Comparison of ENCODE assay signal across 8 cellular contexts in the genomic region with DNA sequence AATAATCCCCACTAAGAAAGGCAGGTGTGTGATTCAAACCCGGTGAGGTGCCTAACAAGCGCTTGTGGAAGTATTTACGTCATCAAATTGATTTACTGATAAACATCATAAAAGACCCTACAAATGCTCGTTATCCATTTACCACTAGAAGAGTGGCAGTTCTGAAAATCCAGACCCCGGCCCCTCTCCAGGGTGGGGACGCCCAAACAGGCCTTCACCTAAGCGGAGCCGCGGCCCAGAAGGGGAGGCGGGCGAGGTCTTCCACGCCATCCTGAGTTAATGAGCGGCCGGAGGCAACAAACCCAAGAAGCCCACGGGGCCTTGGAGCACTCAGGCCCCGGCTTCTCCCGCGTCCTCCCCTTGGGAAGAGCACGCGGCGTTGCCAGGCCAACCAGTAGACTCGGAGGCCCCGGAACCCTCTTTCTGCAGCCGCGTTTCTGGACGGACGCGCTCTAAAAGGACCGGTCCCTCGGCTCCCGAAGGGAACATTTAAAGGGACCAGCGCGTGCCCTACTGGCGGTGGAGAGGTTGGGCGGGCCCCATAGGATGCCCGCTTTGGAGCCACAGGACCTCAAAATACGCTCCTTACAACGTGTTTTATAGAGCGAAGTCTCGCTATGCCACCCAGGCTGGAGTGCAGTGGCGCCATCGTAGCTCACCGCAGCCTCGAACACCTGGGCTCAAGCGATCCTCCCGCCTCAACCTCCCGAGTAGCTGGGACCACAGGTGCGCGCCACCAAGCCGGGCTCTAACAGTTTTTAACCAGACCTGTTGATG. TPM values are rescaled to one million over a fixed set of nuclear protein-coding genes. Genes with fewer than 3 reads are reported as not detected.
DNase-seq lines count a peak whose midpoint lies in the region; ATAC-seq and TF ChIP-seq lines count a peak whose summit lies in the region.

No MANE protein-coding gene starts in this region.

- H2AFZ ChIP-seq in ACC112 (ENCODE audit: low read length, unreplicated experiment) = peak overlapping the region; percentile 99

- peaks cover 50% of the 10 kb centered on the region for H3K27me3 Mint-ChIP-seq in activated naive CD8-positive, alpha-beta T cell treated with anti-CD3 and anti-CD28 coated beads, Interleukin-2, amount 50 U/mL, for 24 hours

- no peak overlapping the region for H3K27ac Mint-ChIP-seq in activated naive CD8-positive, alpha-beta T cell treated with anti-CD3 and anti-CD28 coated beads, Interleukin-2, amount 50 U/mL, for 24 hours

- intact Hi-C loops in Right ventricle myocardium inferior (cut with DNase I) = loop anchor here (5.0 kb wide), 1 partner anchor 559 kb away; a partner anchor contains a TSS
- intact Hi-C loops in testis (cut with DNase I; ENCODE audit: low total_unique reads) = loop anchor here (10.0 kb wide), 2 partner anchors 56 to 166 kb away; a partner anchor contains a TSS

- H3K4me1 ChIP-seq in ACC112 (ENCODE audit: control insufficient read depth, insufficient read depth, low read length, unreplicated experiment) = peaks cover 24% of the 10 kb centered on the region
- H3K4me1 ChIP-seq in neutrophil (ENCODE audit: control insufficient read depth in 1 of 2, insufficient read depth in 1 of 2, low read depth in 1 of 2, low read length in 1 of 2) = peaks cover 17 to 27% of the 10 kb centered on the region in 2 experiments
- peaks cover 14% of the 10 kb centered on the region for H3K4me1 ChIP-seq in testis

- DNase-seq in NCI-H82 treated with DMSO at 0.1 percent for 48 hours (lab: John Stamatoyannopoulos, UW; ENCODE audit: unreplicated experiment) (peak; percentile 64), Right ventricle myocardium inferior (ENCODE audit: missing footprints) (peak; percentile 88), testis (peak; percentile 85)
- peak; percentile 72 for DNase-seq in activated naive CD8-positive, alpha-beta T cell treated with anti-CD3 and anti-CD28 coated beads, Interleukin-2, amount 50 U/mL, for 24 hours

- 3 to 6% methylated on average over 24 to 44 of the region's 50 CpGs for WGBS in testis, 2 donors

- no peaks in the 10 kb centered on the region for H3K9me3 Mint-ChIP-seq in activated naive CD8-positive, alpha-beta T cell treated with anti-CD3 and anti-CD28 coated beads, Interleukin-2, amount 50 U/mL, for 24 hours

- peak overlapping the region; percentile 66 for H3K4me3 Mint-ChIP-seq in activated naive CD8-positive, alpha-beta T cell treated with anti-CD3 and anti-CD28 coated beads, Interleukin-2, amount 50 U/mL, for 24 hours

- peaks cover 27% of the 10 kb centered on the region for H3K79me2 ChIP-seq in ACC112 (ENCODE audit: control insufficient read depth, insufficient read depth, low read length, unreplicated experiment)

- no peak for TF ChIP-seq POLR2A in testis (IDR thresholded peaks at IDR 0.05)

- 0 out of 2 replicates have a peak overlapping the region, but pooled peaks have one; percentile 26 for H3K27ac ChIP-seq in ACC112 (ENCODE audit: low read depth, low read length)
- H3K27ac ChIP-seq in neutrophil = no peak overlapping the region
- peak overlapping the region; percentile 52 to 79 for H3K27ac ChIP-seq in testis

- ATAC-seq in GM21367 (IDR thresholded peaks at IDR 0.05; ENCODE audit: unreplicated experiment) = peak; percentile 58
- ATAC-seq in activated naive CD8-positive, alpha-beta T cell treated with anti-CD3 and anti-CD28 coated beads, Interleukin-2, amount 50 U/mL, for 24 hours = peak; percentile 67
- ATAC-seq in Right ventricle myocardium inferior = peak; percentile 81
- ATAC-seq in HG03565 (IDR thresholded peaks at IDR 0.05; ENCODE audit: unreplicated experiment) = no peak

- H3K9me3 ChIP-seq in neutrophil (no peaks in the 10 kb centered on the region), testis (no peaks in the 10 kb centered on the region)

- H3K36me3 ChIP-seq in ACC112 (ENCODE audit: insufficient read depth, low read length) = peaks cover 8% of the 10 kb centered on the region; the same call in 1 of the 2 replicates
- H3K36me3 ChIP-seq in neutrophil = no peaks in the 10 kb centered on the region
- no peaks in the 10 kb centered on the region for H3K36me3 ChIP-seq in testis (ENCODE audit: low read depth, missing control alignments)

- H3K27me3 ChIP-seq in ACC112 (ENCODE audit: insufficient read depth, low read length) (no peaks in the 10 kb centered on the region), neutrophil (peaks cover 87% of the 10 kb centered on the region), testis (no peaks in the 10 kb centered on the region)

- H3K4me3 ChIP-seq in ACC112 (ENCODE audit: low read depth, low read length) = peak overlapping the region; percentile 91
- peak overlapping the region; percentile 47 to 50 for H3K4me3 ChIP-seq in neutrophil (ENCODE audit: low read depth in 1 of 2, low read length in 1 of 2)
- H3K4me3 ChIP-seq in testis = peak overlapping the region; percentile 55 to 70

- peaks cover 14% of the 10 kb centered on the region for H3K4me1 Mint-ChIP-seq in activated naive CD8-positive, alpha-beta T cell treated with anti-CD3 and anti-CD28 coated beads, Interleukin-2, amount 50 U/mL, for 24 hours

- TF ChIP-seq CTCF in neutrophil (IDR thresholded peaks at IDR 0.05) = no peak
- TF ChIP-seq CTCF in testis (IDR thresholded peaks at IDR 0.05) = peak; percentile 22 to 47 (median 41)

- H3K36me3 Mint-ChIP-seq in activated naive CD8-positive, alpha-beta T cell treated with anti-CD3 and anti-CD28 coated beads, Interleukin-2, amount 50 U/mL, for 24 hours (ENCODE audit: low read depth) = no peaks in the 10 kb centered on the region

RNA-seq across cellular contexts. Expression of a gene that starts 3.5 kb away (rescaled TPM):
- 30.8 TPM for total RNA-seq in Right ventricle myocardium inferior
- total RNA-seq in testis = 10 to 100 TPM; 47.2 to 58.6 TPM
- polyA plus RNA-seq in testis (ENCODE audit: insufficient read depth, low read depth, low replicate concordance) = 51.6 TPM

RNA-seq across cellular contexts. Expression of a gene that starts 11.6 kb away (rescaled TPM):
- total RNA-seq in Right ventricle myocardium inferior = 38.3 TPM
- total RNA-seq in testis = 100 to 1,000 TPM; 208 to 253 TPM
- 354 TPM for polyA plus RNA-seq in testis (ENCODE audit: insufficient read depth, low read depth, low replicate concordance)
